ENCODE assay signal across 21 cellular contexts in the genomic region with DNA sequence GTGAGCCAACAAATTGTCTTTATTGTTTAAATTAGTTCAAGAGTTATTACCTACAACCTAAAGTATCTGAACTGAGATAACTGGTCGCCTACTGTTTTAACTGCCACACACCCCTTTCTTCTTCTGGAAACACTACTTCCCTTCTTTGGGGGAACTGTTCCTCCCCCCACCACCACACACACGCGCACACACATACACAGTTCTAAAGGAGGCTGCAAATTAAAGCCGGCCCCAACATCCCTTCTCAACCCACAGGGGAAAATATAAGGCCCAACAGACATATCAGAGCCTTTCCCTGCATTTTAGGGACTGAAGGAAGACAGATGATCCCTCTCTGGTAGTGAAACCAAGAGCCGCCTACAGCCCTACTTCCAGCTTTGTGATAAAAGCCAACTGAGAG.
DNase-seq lines count a peak whose midpoint lies in the region; TF ChIP-seq lines count a peak whose summit lies in the region.
"Had no signal": no experiment of that assay in that cellular context is flagged by ENCODE, and none has a peak within 500 bp of the region (broad histone marks: within the 10 kb centered on the region; RNA-seq: fewer than 3 reads in every experiment).

No MANE protein-coding gene starts in this region.

- no peaks in the 10 kb centered on the region for H3K9me3 ChIP-seq in neutrophil
- H3K9me3 ChIP-seq: colonic mucosa, esophagus muscularis mucosa, mucosa of descending colon, Peyer's patch, SJCRH30 had no signal

- no peaks in the 10 kb centered on the region for H3K36me3 ChIP-seq in neutrophil
- H3K36me3 ChIP-seq: colonic mucosa, esophagus muscularis mucosa, Peyer's patch, sigmoid colon, SJCRH30, tibial nerve, WERI-Rb-1 had no signal

- peak overlapping the region; percentile 39 to 50 for H3K4me3 ChIP-seq in neutrophil (ENCODE audit: low read depth in 1 of 2, low read length in 1 of 2)
- H3K4me3 ChIP-seq: colonic mucosa, esophagus muscularis mucosa, mucosa of descending colon, Peyer's patch, sigmoid colon, SJCRH30, tibial nerve had no signal

- H3K27ac ChIP-seq in neutrophil, result peak overlapping the region; percentile 67
- H3K27ac ChIP-seq: colonic mucosa, esophagus muscularis mucosa, Peyer's patch, sigmoid colon, SJCRH30, tibial nerve, WERI-Rb-1 had no signal

- no peaks in the 10 kb centered on the region for H3K27me3 ChIP-seq in neutrophil
- H3K27me3 ChIP-seq: colonic mucosa, esophagus muscularis mucosa, Peyer's patch, sigmoid colon, SJCRH30, tibial nerve had no signal

- no peak for TF ChIP-seq CTCF in neutrophil (IDR thresholded peaks at IDR 0.05)

- peak; percentile 59 for DNase-seq in GDM1 (lab: John Stamatoyannopoulos, UW)
- peak; percentile 87 to 89 for DNase-seq in Kasumi-1 (lab: John Stamatoyannopoulos, UW)
- DNase-seq in SKM-1 (lab: John Stamatoyannopoulos, UW; ENCODE audit: unreplicated experiment), result peak; percentile 62
- DNase-seq in activated CD4-positive, alpha-beta T cell treated with anti-CD3 and anti-CD28 coated beads for 48 hours, result no peak
- DNase-seq in iPS-NIHi11 (ENCODE audit: low spot score), result no peak
- no peak for DNase-seq in NCI-H446 treated with DMSO at 0.1 percent for 48 hours (lab: John Stamatoyannopoulos, UW)
- DNase-seq: activated CD4-positive, alpha-beta T cell treated with anti-CD3 and anti-CD28 coated beads, Interleukin-2, amount 10 ng/mL, durations not matched to agents 7 days and 5 days; colonic mucosa; DMS53; GOT3; islet precursor cell; mucosa of descending colon; NCI-H2081; Peyer's patch; sigmoid colon; SJCRH30; T-helper 17 cell; WERI-Rb-1 had no signal

- H3K4me1 ChIP-seq in neutrophil (ENCODE audit: control insufficient read depth in 1 of 2, insufficient read depth in 1 of 2, low read depth in 1 of 2, low read length in 1 of 2), result peaks cover 24 to 32% of the 10 kb centered on the region in 2 experiments
- H3K4me1 ChIP-seq: colonic mucosa, esophagus muscularis mucosa, Peyer's patch, sigmoid colon, SJCRH30, tibial nerve had no signal

Comparison
In these comparisons a context has a peak if more than half of its experiments do, and no peak if none do; other contexts are left out.
1. DNase-seq: peak in GDM1 (single experiment), Kasumi-1 (2 of 2) and SKM-1 (single experiment); none in activated CD4-positive, alpha-beta T cell treated with anti-CD3 and anti-CD28 coated beads for 48 hours (single experiment), iPS-NIHi11 (single experiment) and NCI-H446 treated with DMSO at 0.1 percent for 48 hours (single experiment).